In the genomic region with DNA sequence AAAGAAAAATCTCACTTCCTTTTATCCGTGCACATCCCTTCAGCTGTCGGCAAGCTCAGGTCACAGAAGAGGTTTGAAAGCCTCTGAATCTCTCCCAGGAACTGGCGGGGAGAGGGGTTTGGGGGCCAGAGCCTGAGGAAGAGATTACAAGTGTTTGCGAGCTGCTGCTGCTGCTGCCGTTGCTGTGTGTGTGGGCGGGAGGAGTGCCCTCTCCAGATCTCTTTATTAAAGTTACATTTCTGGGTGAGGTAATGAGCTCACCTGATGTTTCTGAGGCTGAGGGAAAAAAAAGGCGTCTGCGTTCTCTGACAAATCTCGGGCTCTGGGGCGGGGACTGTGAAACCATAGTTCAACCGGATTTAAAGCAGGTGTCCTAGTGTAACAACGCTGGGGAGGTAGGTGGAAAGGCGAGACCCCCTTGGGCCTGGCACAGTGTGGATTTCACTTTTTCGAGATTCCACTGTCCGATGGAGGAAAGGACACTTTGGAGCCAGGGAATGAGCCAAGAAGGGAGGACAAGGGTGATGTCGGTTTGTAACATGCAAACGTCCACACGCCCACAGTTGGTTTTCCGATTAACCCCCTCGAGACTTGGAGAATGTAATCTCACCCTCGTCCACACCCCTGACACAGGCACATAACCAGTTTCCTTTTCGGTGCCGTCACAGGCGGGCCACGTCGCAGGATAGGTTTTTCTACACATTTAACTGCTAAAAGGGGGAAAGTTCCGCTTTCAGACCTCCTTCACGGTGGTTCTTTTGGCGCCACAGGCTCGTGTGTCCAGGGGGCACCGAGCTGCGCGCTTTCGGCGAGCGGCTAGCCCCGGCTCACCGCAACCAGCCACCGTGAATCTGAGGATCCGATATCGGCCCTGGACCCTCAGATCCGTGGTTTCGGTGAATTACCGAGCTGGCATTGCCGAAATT, we compare ENCODE assay signal across 7 cellular contexts. TPM values are rescaled to one million over a fixed set of nuclear protein-coding genes. Genes with fewer than 3 reads are reported as not detected.
DNase-seq lines count a peak whose midpoint lies in the region; ATAC-seq and TF ChIP-seq lines count a peak whose summit lies in the region.

No MANE protein-coding gene starts in this region.

- no peak for TF ChIP-seq CTCF in WTC11 (IDR thresholded peaks at IDR 0.05)
- TF ChIP-seq CTCF in cardiac fibroblast (IDR thresholded peaks at IDR 0.05; ENCODE audit: low read depth, low read length): no peak
- no peak for TF ChIP-seq CTCF in kidney epithelial cell (IDR thresholded peaks at IDR 0.05; ENCODE audit: insufficient read depth, low read length, poor library complexity, severe bottlenecking)

- H3K4me3 ChIP-seq in cardiac fibroblast (replicated peaks in 1 of 2; ENCODE audit: low read depth in 2 of 2, low read length in 2 of 2) (peak overlapping the region; percentile 79 to 95), kidney epithelial cell (ENCODE audit: low read depth, low read length) (peak overlapping the region; percentile 88)

- POLR2A ChIA-PET in WTC11 (lab: Charles Lee): no interaction called here

- ATAC-seq in GM18520 (IDR thresholded peaks at IDR 0.05; ENCODE audit: unreplicated experiment): peak; percentile 21
- ATAC-seq in HG02970 (IDR thresholded peaks at IDR 0.05; ENCODE audit: low FRiP score, unreplicated experiment): peak; percentile 24
- no peak for ATAC-seq in WTC11

- peaks cover 38% of the 10 kb centered on the region for H3K4me1 Mint-ChIP-seq in WTC11

- H3K9me3 Mint-ChIP-seq in WTC11: no peaks in the 10 kb centered on the region

- peak overlapping the region; percentile 81 for H3K4me3 Mint-ChIP-seq in WTC11

- H3K36me3 Mint-ChIP-seq in WTC11: no peaks in the 10 kb centered on the region

- DNase-seq in NCI-H2029 treated with DMSO at 0.1 percent for 48 hours (lab: John Stamatoyannopoulos, UW) (peak; percentile 82), WTC11 (ENCODE audit: low spot score) (peak; percentile 19), cardiac fibroblast (ENCODE audit: low read depth in 2 of 2) (peak; percentile 66 to 75), kidney epithelial cell (ENCODE audit: low read depth) (no peak)
- DNase-seq in stimulated activated CD4-positive, alpha-beta T cell treated with anti-CD3 and anti-CD28 coated beads, Interleukin-15, amount 100 ng/mL, for 1 hour (ENCODE audit: low read depth in 1 of 2, low spot score in 1 of 2): peak; percentile 40 to 41

- peaks cover 22% of the 10 kb centered on the region for H3K27me3 Mint-ChIP-seq in WTC11 (ENCODE audit: low read depth)

- CTCF ChIA-PET in WTC11 (lab: Charles Lee): interaction anchor here (0.7 to 1.6 kb wide), 4 partner anchors 149 to 773 kb away, joined by 3 to 4 read pairs (median 3); no protein-coding TSS in a partner anchor

- no peaks in the 10 kb centered on the region for H3K36me3 ChIP-seq in kidney epithelial cell (ENCODE audit: control insufficient read depth, insufficient read depth, low read length)

- peak overlapping the region; percentile 82 for H3K27ac Mint-ChIP-seq in WTC11

- H3K27me3 ChIP-seq in kidney epithelial cell (ENCODE audit: control insufficient read depth, insufficient read depth, low read length): no peaks in the 10 kb centered on the region

TF ChIP-seq in WTC11, 78 proteins besides CTCF, POLR2A, EP300 and RAD21:
- TF ChIP-seq, protein P1, sequence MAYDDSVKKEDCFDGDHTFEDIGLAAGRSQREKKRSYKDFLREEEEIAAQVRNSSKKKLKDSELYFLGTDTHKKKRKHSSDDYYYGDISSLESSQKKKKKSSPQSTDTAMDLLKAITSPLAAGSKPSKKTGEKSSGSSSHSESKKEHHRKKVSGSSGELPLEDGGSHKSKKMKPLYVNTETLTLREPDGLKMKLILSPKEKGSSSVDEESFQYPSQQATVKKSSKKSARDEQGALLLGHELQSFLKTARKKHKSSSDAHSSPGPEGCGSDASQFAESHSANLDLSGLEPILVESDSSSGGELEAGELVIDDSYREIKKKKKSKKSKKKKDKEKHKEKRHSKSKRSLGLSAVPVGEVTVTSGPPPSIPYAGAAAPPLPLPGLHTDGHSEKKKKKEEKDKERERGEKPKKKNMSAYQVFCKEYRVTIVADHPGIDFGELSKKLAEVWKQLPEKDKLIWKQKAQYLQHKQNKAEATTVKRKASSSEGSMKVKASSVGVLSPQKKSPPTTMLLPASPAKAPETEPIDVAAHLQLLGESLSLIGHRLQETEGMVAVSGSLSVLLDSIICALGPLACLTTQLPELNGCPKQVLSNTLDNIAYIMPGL (CRISPR knock-in tag; IDR thresholded peaks at IDR 0.05): peak; percentile 53; the same call in 1 of the 2 replicates
- TF ChIP-seq GABPB1 (CRISPR knock-in tag; IDR thresholded peaks at IDR 0.05) (peak; percentile 8; the same call in 1 of the 2 replicates), ZBTB21 (CRISPR knock-in tag; IDR thresholded peaks at IDR 0.05; ENCODE audit: borderline replicate concordance) (no peak), CREM (CRISPR knock-in tag; IDR thresholded peaks at IDR 0.05) (0 out of 2 replicates have a peak, but pooled peaks have one; percentile 28), ELF4 (CRISPR knock-in tag; IDR thresholded peaks at IDR 0.05; ENCODE audit: low read depth) (no peak), SMAD3 (CRISPR knock-in tag; IDR thresholded peaks at IDR 0.05; ENCODE audit: borderline replicate concordance) (0 out of 2 replicates have a peak, but pooled peaks have one; percentile 49), SOX15 (CRISPR knock-in tag; IDR thresholded peaks at IDR 0.05) (no peak), FOXJ3 (CRISPR knock-in tag; IDR thresholded peaks at IDR 0.05; ENCODE audit: borderline replicate concordance) (no peak)
- TF ChIP-seq, protein P2, sequence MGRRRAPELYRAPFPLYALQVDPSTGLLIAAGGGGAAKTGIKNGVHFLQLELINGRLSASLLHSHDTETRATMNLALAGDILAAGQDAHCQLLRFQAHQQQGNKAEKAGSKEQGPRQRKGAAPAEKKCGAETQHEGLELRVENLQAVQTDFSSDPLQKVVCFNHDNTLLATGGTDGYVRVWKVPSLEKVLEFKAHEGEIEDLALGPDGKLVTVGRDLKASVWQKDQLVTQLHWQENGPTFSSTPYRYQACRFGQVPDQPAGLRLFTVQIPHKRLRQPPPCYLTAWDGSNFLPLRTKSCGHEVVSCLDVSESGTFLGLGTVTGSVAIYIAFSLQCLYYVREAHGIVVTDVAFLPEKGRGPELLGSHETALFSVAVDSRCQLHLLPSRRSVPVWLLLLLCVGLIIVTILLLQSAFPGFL (CRISPR knock-in tag; IDR thresholded peaks at IDR 0.05; ENCODE audit: borderline replicate concordance): no peak

RNA-seq across cellular contexts. Expression of a gene that starts 2.1 kb away (rescaled TPM):
- total RNA-seq in WTC11 (2021) (24.0 to 30.7 TPM (median 25.0 TPM) in 3 replicates), kidney epithelial cell (79.9 and 82.3 TPM in 2 replicates)
